1 cellular context compared by ENCODE assay signal in the genomic region with DNA sequence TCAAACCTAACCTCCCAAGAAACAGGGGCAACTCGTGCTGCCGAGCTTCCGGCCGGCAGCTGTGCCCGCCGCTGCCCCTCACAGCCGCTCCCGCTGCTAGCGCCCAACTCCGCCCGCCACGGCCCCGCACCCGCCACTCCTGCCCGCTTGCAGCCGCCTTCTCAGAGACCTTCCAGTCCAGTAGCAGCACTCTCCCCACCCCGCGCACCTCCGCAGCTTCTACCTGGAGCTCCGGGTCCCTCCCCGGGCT.
A peak's percentile ranks its signal among the peaks of the same experiment; 100 is the strongest.
TF ChIP-seq lines count a peak whose summit lies in the region.

No MANE protein-coding gene starts in this region.

TF ChIP-seq in SK-N-SH, 30 proteins besides CTCF, POLR2A, EP300 and RAD21 (continued from another document):
- TF ChIP-seq, protein P1, sequence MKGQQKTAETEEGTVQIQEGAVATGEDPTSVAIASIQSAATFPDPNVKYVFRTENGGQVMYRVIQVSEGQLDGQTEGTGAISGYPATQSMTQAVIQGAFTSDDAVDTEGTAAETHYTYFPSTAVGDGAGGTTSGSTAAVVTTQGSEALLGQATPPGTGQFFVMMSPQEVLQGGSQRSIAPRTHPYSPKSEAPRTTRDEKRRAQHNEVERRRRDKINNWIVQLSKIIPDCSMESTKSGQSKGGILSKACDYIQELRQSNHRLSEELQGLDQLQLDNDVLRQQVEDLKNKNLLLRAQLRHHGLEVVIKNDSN (IDR thresholded peaks at IDR 0.05; ENCODE audit: borderline replicate concordance, low read depth) = no peak
- TF ChIP-seq POLR2AphosphoS5 (IDR thresholded peaks at IDR 0.05; ENCODE audit: low read depth, low read length) (no peak), FOXJ3 (CRISPR knock-in tag; IDR thresholded peaks at IDR 0.05) (no peak), MEF2A (IDR thresholded peaks at IDR 0.05; ENCODE audit: borderline replicate concordance, low read depth) (no peak), TAF1 (IDR thresholded peaks at IDR 0.05; ENCODE audit: borderline replicate concordance, low read depth, low read length) (no peak), GATA2 (CRISPR knock-in tag; IDR thresholded peaks at IDR 0.05) (no peak), EZH2phosphoT487 (IDR thresholded peaks at IDR 0.05; ENCODE audit: borderline replicate concordance, low read depth) (no peak), JUND (IDR thresholded peaks at IDR 0.05) (no peak), RCOR1 (IDR thresholded peaks at IDR 0.05; ENCODE audit: low read length) (no peak), SMC3 (IDR thresholded peaks at IDR 0.05; ENCODE audit: low read depth, low read length) (no peak), NFIC (IDR thresholded peaks at IDR 0.05; ENCODE audit: borderline replicate concordance) (no peak), TCF12 (IDR thresholded peaks at IDR 0.05) (no peak), TEAD4 (IDR thresholded peaks at IDR 0.05; ENCODE audit: borderline replicate concordance, insufficient read depth) (no peak), NRF1 (IDR thresholded peaks at IDR 0.05; ENCODE audit: low read depth, low read length) (no peak)
- TF ChIP-seq, protein P2, sequence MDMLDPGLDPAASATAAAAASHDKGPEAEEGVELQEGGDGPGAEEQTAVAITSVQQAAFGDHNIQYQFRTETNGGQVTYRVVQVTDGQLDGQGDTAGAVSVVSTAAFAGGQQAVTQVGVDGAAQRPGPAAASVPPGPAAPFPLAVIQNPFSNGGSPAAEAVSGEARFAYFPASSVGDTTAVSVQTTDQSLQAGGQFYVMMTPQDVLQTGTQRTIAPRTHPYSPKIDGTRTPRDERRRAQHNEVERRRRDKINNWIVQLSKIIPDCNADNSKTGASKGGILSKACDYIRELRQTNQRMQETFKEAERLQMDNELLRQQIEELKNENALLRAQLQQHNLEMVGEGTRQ (IDR thresholded peaks at IDR 0.05; ENCODE audit: borderline replicate concordance, low read depth, low read length) = no peak
- TF ChIP-seq, protein P3, sequence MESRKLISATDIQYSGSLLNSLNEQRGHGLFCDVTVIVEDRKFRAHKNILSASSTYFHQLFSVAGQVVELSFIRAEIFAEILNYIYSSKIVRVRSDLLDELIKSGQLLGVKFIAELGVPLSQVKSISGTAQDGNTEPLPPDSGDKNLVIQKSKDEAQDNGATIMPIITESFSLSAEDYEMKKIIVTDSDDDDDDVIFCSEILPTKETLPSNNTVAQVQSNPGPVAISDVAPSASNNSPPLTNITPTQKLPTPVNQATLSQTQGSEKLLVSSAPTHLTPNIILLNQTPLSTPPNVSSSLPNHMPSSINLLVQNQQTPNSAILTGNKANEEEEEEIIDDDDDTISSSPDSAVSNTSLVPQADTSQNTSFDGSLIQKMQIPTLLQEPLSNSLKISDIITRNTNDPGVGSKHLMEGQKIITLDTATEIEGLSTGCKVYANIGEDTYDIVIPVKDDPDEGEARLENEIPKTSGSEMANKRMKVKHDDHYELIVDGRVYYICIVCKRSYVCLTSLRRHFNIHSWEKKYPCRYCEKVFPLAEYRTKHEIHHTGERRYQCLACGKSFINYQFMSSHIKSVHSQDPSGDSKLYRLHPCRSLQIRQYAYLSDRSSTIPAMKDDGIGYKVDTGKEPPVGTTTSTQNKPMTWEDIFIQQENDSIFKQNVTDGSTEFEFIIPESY (IDR thresholded peaks at IDR 0.05; ENCODE audit: borderline replicate concordance, low read depth) = no peak
- TF ChIP-seq, protein P4, sequence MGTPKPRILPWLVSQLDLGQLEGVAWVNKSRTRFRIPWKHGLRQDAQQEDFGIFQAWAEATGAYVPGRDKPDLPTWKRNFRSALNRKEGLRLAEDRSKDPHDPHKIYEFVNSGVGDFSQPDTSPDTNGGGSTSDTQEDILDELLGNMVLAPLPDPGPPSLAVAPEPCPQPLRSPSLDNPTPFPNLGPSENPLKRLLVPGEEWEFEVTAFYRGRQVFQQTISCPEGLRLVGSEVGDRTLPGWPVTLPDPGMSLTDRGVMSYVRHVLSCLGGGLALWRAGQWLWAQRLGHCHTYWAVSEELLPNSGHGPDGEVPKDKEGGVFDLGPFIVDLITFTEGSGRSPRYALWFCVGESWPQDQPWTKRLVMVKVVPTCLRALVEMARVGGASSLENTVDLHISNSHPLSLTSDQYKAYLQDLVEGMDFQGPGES (IDR thresholded peaks at IDR 0.05; ENCODE audit: low read depth, low read length) = no peak
- TF ChIP-seq, protein P5, sequence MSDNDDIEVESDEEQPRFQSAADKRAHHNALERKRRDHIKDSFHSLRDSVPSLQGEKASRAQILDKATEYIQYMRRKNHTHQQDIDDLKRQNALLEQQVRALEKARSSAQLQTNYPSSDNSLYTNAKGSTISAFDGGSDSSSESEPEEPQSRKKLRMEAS (IDR thresholded peaks at IDR 0.05; ENCODE audit: low read depth) = peak; percentile 71; the same call in 1 of the 2 replicates
- TF ChIP-seq, protein P6, sequence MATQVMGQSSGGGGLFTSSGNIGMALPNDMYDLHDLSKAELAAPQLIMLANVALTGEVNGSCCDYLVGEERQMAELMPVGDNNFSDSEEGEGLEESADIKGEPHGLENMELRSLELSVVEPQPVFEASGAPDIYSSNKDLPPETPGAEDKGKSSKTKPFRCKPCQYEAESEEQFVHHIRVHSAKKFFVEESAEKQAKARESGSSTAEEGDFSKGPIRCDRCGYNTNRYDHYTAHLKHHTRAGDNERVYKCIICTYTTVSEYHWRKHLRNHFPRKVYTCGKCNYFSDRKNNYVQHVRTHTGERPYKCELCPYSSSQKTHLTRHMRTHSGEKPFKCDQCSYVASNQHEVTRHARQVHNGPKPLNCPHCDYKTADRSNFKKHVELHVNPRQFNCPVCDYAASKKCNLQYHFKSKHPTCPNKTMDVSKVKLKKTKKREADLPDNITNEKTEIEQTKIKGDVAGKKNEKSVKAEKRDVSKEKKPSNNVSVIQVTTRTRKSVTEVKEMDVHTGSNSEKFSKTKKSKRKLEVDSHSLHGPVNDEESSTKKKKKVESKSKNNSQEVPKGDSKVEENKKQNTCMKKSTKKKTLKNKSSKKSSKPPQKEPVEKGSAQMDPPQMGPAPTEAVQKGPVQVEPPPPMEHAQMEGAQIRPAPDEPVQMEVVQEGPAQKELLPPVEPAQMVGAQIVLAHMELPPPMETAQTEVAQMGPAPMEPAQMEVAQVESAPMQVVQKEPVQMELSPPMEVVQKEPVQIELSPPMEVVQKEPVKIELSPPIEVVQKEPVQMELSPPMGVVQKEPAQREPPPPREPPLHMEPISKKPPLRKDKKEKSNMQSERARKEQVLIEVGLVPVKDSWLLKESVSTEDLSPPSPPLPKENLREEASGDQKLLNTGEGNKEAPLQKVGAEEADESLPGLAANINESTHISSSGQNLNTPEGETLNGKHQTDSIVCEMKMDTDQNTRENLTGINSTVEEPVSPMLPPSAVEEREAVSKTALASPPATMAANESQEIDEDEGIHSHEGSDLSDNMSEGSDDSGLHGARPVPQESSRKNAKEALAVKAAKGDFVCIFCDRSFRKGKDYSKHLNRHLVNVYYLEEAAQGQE (IDR thresholded peaks at IDR 0.05; ENCODE audit: low read depth, low read length) = no peak
